In genomic region chr5:166962470-166962869, GRCh38 we compare ENCODE assay signal across 1 cellular context.
TF ChIP-seq lines count a peak whose summit lies in the region.

No MANE protein-coding gene starts in this region.

TF ChIP-seq in H1, 55 proteins besides CTCF, POLR2A, EP300 and RAD21:
- TF ChIP-seq NANOG (IDR thresholded peaks at IDR 0.05; ENCODE audit: insufficient read depth, low read depth, low read length, poor library complexity, severe bottlenecking), result no peak
- no peak for TF ChIP-seq YY1 (IDR thresholded peaks at IDR 0.05; ENCODE audit: low read depth, low read length)
- TF ChIP-seq ATF3 (IDR thresholded peaks at IDR 0.05; ENCODE audit: insufficient read depth, low read depth, low read length), result no peak
- TF ChIP-seq PHF8 (conservative IDR thresholded peaks at IDR 0.05; ENCODE audit: low read depth, low read length), result no peak
- no peak for TF ChIP-seq SP1 (IDR thresholded peaks at IDR 0.05; ENCODE audit: low read depth, low read length)
- TF ChIP-seq KDM5A (IDR thresholded peaks at IDR 0.05; ENCODE audit: low read length), result no peak
- no peak for TF ChIP-seq MAFK (IDR thresholded peaks at IDR 0.05; ENCODE audit: low read depth, low read length)
- TF ChIP-seq E2F6 (IDR thresholded peaks at IDR 0.05), result no peak
- TF ChIP-seq RBBP5 (IDR thresholded peaks at IDR 0.05; ENCODE audit: borderline replicate concordance, low read depth, low read length), result no peak
- no peak for TF ChIP-seq TAF1 (IDR thresholded peaks at IDR 0.05; ENCODE audit: low read depth, low read length)
- TF ChIP-seq GTF2F1 (IDR thresholded peaks at IDR 0.05; ENCODE audit: borderline replicate concordance, low read depth, low read length), result no peak
- TF ChIP-seq POLR2AphosphoS5 (IDR thresholded peaks at IDR 0.05; ENCODE audit: low read depth, low read length), result no peak
- TF ChIP-seq ASH2L (IDR thresholded peaks at IDR 0.05; ENCODE audit: low read length), result no peak
- no peak for TF ChIP-seq SP2 (IDR thresholded peaks at IDR 0.05; ENCODE audit: low read length)
- TF ChIP-seq RXRA (IDR thresholded peaks at IDR 0.05; ENCODE audit: insufficient read depth, low read depth, low read length), result no peak
